Comparison of ENCODE assay signal across 12 cellular contexts in the genomic region with DNA sequence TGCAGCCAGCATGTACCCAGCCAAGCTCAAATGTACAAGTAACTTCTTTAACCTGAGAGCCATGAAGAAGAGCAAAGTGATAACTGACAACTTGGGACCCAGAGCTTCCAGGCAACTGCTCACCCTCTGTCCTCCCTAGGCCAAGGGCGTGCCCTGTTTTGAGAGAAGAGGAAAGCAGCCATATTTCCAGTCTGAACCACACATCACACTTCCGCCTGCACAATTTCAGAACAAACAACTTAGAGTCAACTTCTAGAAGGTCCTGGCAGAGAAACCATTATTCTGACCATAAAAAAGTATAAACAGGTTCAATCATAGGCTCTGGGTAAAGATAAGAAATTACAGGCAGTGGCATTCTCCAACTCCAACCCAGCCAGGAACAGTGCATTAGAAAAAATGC. TPM values are rescaled to one million over a fixed set of nuclear protein-coding genes. Genes with fewer than 3 reads are reported as not detected.
DNase-seq lines count a peak whose midpoint lies in the region; ATAC-seq and TF ChIP-seq lines count a peak whose summit lies in the region.
"Had no signal": no experiment of that assay in that cellular context is flagged by ENCODE, and none has a peak within 500 bp of the region (broad histone marks: within the 10 kb centered on the region; RNA-seq: fewer than 3 reads in every experiment).

No MANE protein-coding gene starts in this region.

- DNase-seq in PC-9, result no peak
- no peak for DNase-seq in dorsolateral prefrontal cortex
- peak; percentile 23 for DNase-seq in mesenchymal stem cell
- no peak for DNase-seq in thyroid gland
- DNase-seq in NCI-H2081 (lab: John Stamatoyannopoulos, UW), result no peak
- DNase-seq in foreskin melanocyte, result no peak
- no peak for DNase-seq in NCI-H345 (lab: John Stamatoyannopoulos, UW)
- DNase-seq: activated CD8-positive, alpha-beta T cell treated with anti-CD3 and anti-CD28 coated beads for 36 hours; DND-41; NCI-H187 had no signal

- H3K27ac ChIP-seq in PC-9 (peak overlapping the region; percentile 99), dorsolateral prefrontal cortex (peak overlapping the region in 41 of 59 donors; percentile 0 to 78 (median 45)), mesenchymal stem cell (ENCODE audit: low read length, poor library complexity, severe bottlenecking) (no peak overlapping the region), thyroid gland (peak overlapping the region; percentile 31 to 72 (median 58))

- peaks cover 52% of the 10 kb centered on the region for H3K79me2 ChIP-seq in PC-9 (ENCODE audit: low read depth)

- H3K27me3 ChIP-seq in PC-9 (ENCODE audit: insufficient read depth, low read depth) (no peaks in the 10 kb centered on the region), dorsolateral prefrontal cortex (no peaks in the 10 kb centered on the region), mesenchymal stem cell (ENCODE audit: control insufficient read depth in 1 of 2, insufficient read depth in 1 of 2, low read length in 2 of 2) (no peaks in the 10 kb centered on the region), thyroid gland (no peaks in the 10 kb centered on the region)
- H3K27me3 ChIP-seq: SJSA1 had no signal

- H3K4me2 ChIP-seq in PC-9 (peak overlapping the region; percentile 81), mesenchymal stem cell (ENCODE audit: low read length, poor library complexity, severe bottlenecking) (no peak overlapping the region)

- H3K79me1 ChIP-seq in mesenchymal stem cell (replicated peaks; ENCODE audit: low read length, poor library complexity, severe bottlenecking), result peaks cover 17% of the 10 kb centered on the region

- TF ChIP-seq POLR2A in thyroid gland (IDR thresholded peaks at IDR 0.05), result no peak

- H2BK12ac ChIP-seq in mesenchymal stem cell (ENCODE audit: low read length in 2 of 2), result peak overlapping the region; percentile 82 to 90

- intact Hi-C loops in PC-9 (cut with micrococcal nuclease; ENCODE audit: unreplicated experiment), result loop anchor here (1.0 to 2.0 kb wide), 4 partner anchors 8 to 50 kb away; no protein-coding TSS in a partner anchor
- intact Hi-C loops in dorsolateral prefrontal cortex (cut with DNase I), result no loop called here
- intact Hi-C loops in thyroid gland (cut with DNase I), result no loop called here

- peak overlapping the region; percentile 78 for H3K9ac ChIP-seq in mesenchymal stem cell (ENCODE audit: low read length)

- no peak for ATAC-seq in HG02938 (IDR thresholded peaks at IDR 0.05; ENCODE audit: unreplicated experiment)
- ATAC-seq: activated CD8-positive, alpha-beta T cell treated with anti-CD3 and anti-CD28 coated beads for 36 hours had no signal

- H3K36me3 ChIP-seq in PC-9 (ENCODE audit: low read depth) (peaks cover 48% of the 10 kb centered on the region), mesenchymal stem cell (ENCODE audit: control insufficient read depth in 1 of 2, insufficient read depth in 2 of 2, low read depth in 1 of 2, low read length in 2 of 2) (peaks cover 15 to 50% of the 10 kb centered on the region in 2 experiments), thyroid gland (no peaks in the 10 kb centered on the region)

- peaks cover 69% of the 10 kb centered on the region for H3F3A ChIP-seq in PC-9 (ENCODE audit: insufficient read depth, low read depth)

- H3K4ac ChIP-seq in mesenchymal stem cell (ENCODE audit: low read depth in 1 of 2, low read length in 2 of 2), result peak overlapping the region in 1 of 2 experiments; percentile 91

- no peak overlapping the region for H3K4me3 ChIP-seq in PC-9
- no peak overlapping the region for H3K4me3 ChIP-seq in dorsolateral prefrontal cortex
- no peak overlapping the region for H3K4me3 ChIP-seq in mesenchymal stem cell (ENCODE audit: insufficient read depth in 1 of 2, low read depth in 1 of 2, low read length in 2 of 2)
- H3K4me3 ChIP-seq in thyroid gland (replicated peaks in 1 of 3), result no peak overlapping the region
- H3K4me3 ChIP-seq: SJSA1 had no signal

- WGBS in mesenchymal stem cell, result 67% methylated on average over 1 of the region's 2 CpGs
- 77% methylated on average over 2 of the region's 2 CpGs for WGBS in thyroid gland, 2 donors

- no peaks in the 10 kb centered on the region for H3K9me2 ChIP-seq in PC-9 (ENCODE audit: insufficient read depth)

- H4K8ac ChIP-seq in mesenchymal stem cell (ENCODE audit: low read length), result peak overlapping the region; percentile 59

- H3K18ac ChIP-seq in mesenchymal stem cell (ENCODE audit: low read depth in 1 of 2, low read length in 2 of 2), result peak overlapping the region; percentile 88

- H2AK5ac ChIP-seq in mesenchymal stem cell (ENCODE audit: low read length, severe bottlenecking), result peak overlapping the region; percentile 38

- no peak overlapping the region for H3K23ac ChIP-seq in mesenchymal stem cell (ENCODE audit: low read length in 2 of 2)

- H4K91ac ChIP-seq in mesenchymal stem cell (ENCODE audit: low read length), result peak overlapping the region; percentile 71

- H3K4me1 ChIP-seq in PC-9 (replicated peaks; ENCODE audit: insufficient read depth) (peaks cover 80% of the 10 kb centered on the region), mesenchymal stem cell (ENCODE audit: control insufficient read depth, insufficient read depth, low read depth, low read length) (peaks cover 25% of the 10 kb centered on the region), thyroid gland (peaks cover 8 to 40% of the 10 kb centered on the region in 2 donors)

- no peak overlapping the region for H2BK5ac ChIP-seq in mesenchymal stem cell (ENCODE audit: low read depth, low read length, poor library complexity, severe bottlenecking)

- no peak overlapping the region for H2BK15ac ChIP-seq in mesenchymal stem cell (ENCODE audit: low read depth, poor library complexity, severe bottlenecking)

- H2BK120ac ChIP-seq in mesenchymal stem cell (ENCODE audit: low read depth, low read length), result peak overlapping the region; percentile 4

- H2AFZ ChIP-seq in PC-9 (no peak overlapping the region), mesenchymal stem cell (ENCODE audit: low read depth, low read length) (no peak overlapping the region)

- POLR2A ChIA-PET in PC-9 (lab: Charles Lee; ENCODE audit: unreplicated experiment), result interaction anchor here (0.7 kb wide), 1 partner anchor 332 kb away, joined by 4 read pairs; no protein-coding TSS in a partner anchor

- H4K20me1 ChIP-seq in PC-9 (ENCODE audit: insufficient read depth), result no peaks in the 10 kb centered on the region

- peak overlapping the region in 1 of 2 experiments; percentile 35 for H3K14ac ChIP-seq in mesenchymal stem cell (ENCODE audit: low read length in 2 of 2)

- CTCF ChIA-PET in PC-9 (lab: Charles Lee), result interaction anchor here (0.5 kb wide), 1 partner anchor 9 kb away, joined by 5 read pairs; no protein-coding TSS in a partner anchor

- BruUV-seq in PC-9 (replicated peaks; lab: Mats Ljungman, UMichigan), result no TSS peak

- H3K9me3 ChIP-seq in PC-9 (ENCODE audit: insufficient read depth, low read depth), result no peaks in the 10 kb centered on the region
- no peaks in the 10 kb centered on the region for H3K9me3 ChIP-seq in mesenchymal stem cell (ENCODE audit: control insufficient read depth, low read length)
- no peaks in the 10 kb centered on the region for H3K9me3 ChIP-seq in thyroid gland
- H3K9me3 ChIP-seq: SJSA1 had no signal

- TF ChIP-seq CTCF in PC-9 (conservative IDR thresholded peaks at IDR 0.05), result no peak
- no peak for TF ChIP-seq CTCF in dorsolateral prefrontal cortex (IDR thresholded peaks at IDR 0.05 in 54 of 56, conservative IDR thresholded peaks at IDR 0.05 in 2 of 56; ENCODE audit: low read depth in 1 of 56, partially characterized antibody in 56 of 56)
- no peak for TF ChIP-seq CTCF in thyroid gland (IDR thresholded peaks at IDR 0.05)

RNA-seq across cellular contexts. Expression of gene ITGB5, which starts 50.1 kb away (rescaled TPM):
- 226 and 287 TPM in 2 replicates for total RNA-seq in PC-9 (2021)
- total RNA-seq in dorsolateral prefrontal cortex, result 100 to 1,000 TPM in 1 of 120 experiments, 10 to 100 TPM in 119; 16.4 to 107 (median 32.0) TPM
- polyA plus RNA-seq in mesenchymal stem cell (2013, experiment 1 of 2), result 478 TPM
- polyA plus RNA-seq in mesenchymal stem cell (2013, experiment 2 of 2), result 472 TPM
- total RNA-seq in thyroid gland, result 100 to 1,000 TPM in 3 of 4 donors, 10 to 100 TPM in 1; 79.2 to 122 (median 110) TPM
